8 cellular contexts compared by ENCODE assay signal in the genomic region with DNA sequence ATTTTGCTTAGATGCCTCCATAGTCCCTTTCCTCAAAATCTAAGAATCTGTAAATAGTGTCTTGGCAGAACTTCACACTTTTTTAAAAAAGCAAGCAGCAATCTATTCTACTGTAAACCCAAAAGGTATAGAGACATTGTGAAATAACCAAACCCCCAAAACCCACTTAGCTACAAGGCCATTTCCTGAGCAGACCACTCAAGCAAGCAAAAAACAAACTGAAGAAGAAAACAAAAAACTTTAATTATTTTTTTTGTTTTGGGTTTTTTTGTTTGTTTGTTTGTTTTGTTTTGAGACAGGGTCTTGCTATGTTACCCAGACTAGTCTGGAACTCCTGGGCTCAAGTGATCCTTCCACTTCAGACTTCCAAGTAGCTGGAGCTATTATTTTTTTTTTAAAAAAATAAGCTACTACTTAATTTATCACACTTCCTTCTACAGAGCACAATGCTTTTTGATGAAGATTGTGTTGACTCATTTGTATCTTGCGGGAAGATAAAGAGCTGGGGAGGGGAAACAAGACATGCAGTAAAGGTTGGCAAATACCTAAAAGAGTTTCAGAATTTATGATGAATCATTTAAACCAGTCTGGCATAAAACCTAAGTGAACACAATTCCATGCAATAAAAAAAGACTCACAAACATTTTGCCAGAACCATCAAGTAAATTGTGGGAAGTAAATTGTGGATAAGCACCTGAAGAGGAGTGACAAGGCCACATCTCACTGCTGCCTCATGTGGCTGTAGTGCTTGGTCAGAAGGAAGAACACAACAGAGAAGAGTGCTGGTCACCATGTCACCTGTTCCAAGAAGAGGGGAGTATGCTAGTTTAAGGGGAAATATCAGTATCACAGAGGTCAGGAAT.
DNase-seq lines count a peak whose midpoint lies in the region; ATAC-seq and FAIRE-seq lines count a peak whose summit lies in the region.

No MANE protein-coding gene starts in this region.

- peak overlapping the region; percentile 85 for H3K27ac Mint-ChIP-seq in T-helper 2 cell treated with Interferon-gamma antibody and Interleukin-4, amounts not matched to agents 5 μg/mL and 100 μg/mL, for 36 hours

- H3K36me3 Mint-ChIP-seq in T-helper 2 cell treated with Interferon-gamma antibody and Interleukin-4, amounts not matched to agents 5 μg/mL and 100 μg/mL, for 36 hours (ENCODE audit: low read depth): peaks cover 13% of the 10 kb centered on the region

- H3K9me3 Mint-ChIP-seq in T-helper 2 cell treated with Interferon-gamma antibody and Interleukin-4, amounts not matched to agents 5 μg/mL and 100 μg/mL, for 36 hours: peaks cover under 1% of the 10 kb centered on the region

- peak overlapping the region; percentile 64 for H3K4me3 Mint-ChIP-seq in T-helper 2 cell treated with Interferon-gamma antibody and Interleukin-4, amounts not matched to agents 5 μg/mL and 100 μg/mL, for 36 hours

- H3K4me1 Mint-ChIP-seq in T-helper 2 cell treated with Interferon-gamma antibody and Interleukin-4, amounts not matched to agents 5 μg/mL and 100 μg/mL, for 36 hours (ENCODE audit: low read depth): peaks cover 71% of the 10 kb centered on the region

- ATAC-seq in HG03442 (IDR thresholded peaks at IDR 0.05; ENCODE audit: unreplicated experiment): peak; percentile 29

- H3K27me3 Mint-ChIP-seq in T-helper 2 cell treated with Interferon-gamma antibody and Interleukin-4, amounts not matched to agents 5 μg/mL and 100 μg/mL, for 36 hours (ENCODE audit: low read depth): no peaks in the 10 kb centered on the region

- DNase-seq in SKM-1 treated with dmso at 0.1 percent for 144 hours (lab: John Stamatoyannopoulos, UW; ENCODE audit: unreplicated experiment) (peak; percentile 56), SKM-1 (lab: John Stamatoyannopoulos, UW; ENCODE audit: unreplicated experiment) (no peak), iPS DF 4.7 (ENCODE audit: extremely low read depth, low spot score) (peak; percentile 5), NCI-H510A treated with DMSO at 0.1 percent for 48 hours (lab: John Stamatoyannopoulos, UW) (no peak), HTR-8/SVneo (ENCODE audit: insufficient read length, low spot score) (no peak)
- peak; percentile 36 for DNase-seq in T-helper 2 cell treated with Interferon-gamma antibody and Interleukin-4, amounts not matched to agents 5 μg/mL and 100 μg/mL, for 36 hours (ENCODE audit: low spot score)
- DNase-seq in stimulated activated CD4-positive, alpha-beta T cell treated with anti-CD3 and anti-CD28 coated beads, Interleukin-2, amount 100 ng/mL, for 48 hours: no peak

- no peak for FAIRE-seq in HTR-8/SVneo (lab: Jason Lieb, UNC)

Comparison
In these comparisons a context has a peak if more than half of its experiments do, and no peak if none do; other contexts are left out.
1. DNase-seq: peak in SKM-1 treated with dmso at 0.1 percent for 144 hours (single experiment), T-helper 2 cell treated with Interferon-gamma antibody and Interleukin-4, amounts not matched to agents 5 μg/mL and 100 μg/mL, for 36 hours (single experiment) and iPS DF 4.7 (single experiment); none in SKM-1 (single experiment), NCI-H510A treated with DMSO at 0.1 percent for 48 hours (single experiment), stimulated activated CD4-positive, alpha-beta T cell treated with anti-CD3 and anti-CD28 coated beads, Interleukin-2, amount 100 ng/mL, for 48 hours (0 of 2) and HTR-8/SVneo (single experiment).